Comparison of ENCODE assay signal across 25 cellular contexts in the genomic region with DNA sequence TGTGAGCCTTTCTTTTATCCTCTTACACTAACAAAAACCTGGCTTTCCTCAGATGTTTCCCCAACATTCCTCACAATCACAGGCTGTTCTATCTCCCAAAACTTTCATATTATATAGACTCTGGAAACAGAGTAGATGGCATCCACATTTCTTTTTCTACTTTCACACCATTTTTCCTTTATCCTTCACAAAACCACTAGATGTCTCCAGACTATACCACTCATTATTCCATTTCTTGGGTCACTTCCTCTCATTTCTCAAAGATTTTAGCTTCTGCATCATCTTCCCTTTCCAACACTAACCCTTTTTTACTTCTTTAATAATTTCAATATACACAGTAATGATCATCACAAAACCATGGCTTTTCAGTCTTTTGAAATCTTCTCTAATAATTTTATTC.
A peak's percentile ranks its signal among the peaks of the same experiment; 100 is the strongest.
DNase-seq lines count a peak whose midpoint lies in the region; ATAC-seq and TF ChIP-seq lines count a peak whose summit lies in the region.
"Had no signal": no experiment of that assay in that cellular context is flagged by ENCODE, and none has a peak within 500 bp of the region (broad histone marks: within the 10 kb centered on the region; RNA-seq: fewer than 3 reads in every experiment).

No MANE protein-coding gene starts in this region.

- H2BK15ac ChIP-seq in H9 (ENCODE audit: low read depth, low read length) = no peak overlapping the region

- H4K8ac ChIP-seq in H9 (replicated peaks; ENCODE audit: insufficient read length, low read depth, low read length) = no peak overlapping the region

- H4K5ac ChIP-seq in H9 (ENCODE audit: insufficient read length, low read depth, low read length) = no peak overlapping the region

- POLR2A ChIA-PET in activated CD8-positive, alpha-beta T cell treated with anti-CD3 and anti-CD28 coated beads for 36 hours (lab: Charles Lee) = no interaction called here

- H3K27me3 Mint-ChIP-seq in H9 (ENCODE audit: low read depth) = no peaks in the 10 kb centered on the region
- no peaks in the 10 kb centered on the region for H3K27me3 Mint-ChIP-seq in activated CD8-positive, alpha-beta T cell treated with anti-CD3 and anti-CD28 coated beads for 36 hours
- H3K27me3 Mint-ChIP-seq: activated CD4-positive, alpha-beta T cell treated with anti-CD3 and anti-CD28 coated beads for 36 hours; activated naive CD4-positive, alpha-beta T cell treated with anti-CD3 and anti-CD28 coated beads, Interleukin-2, amount 10 ng/mL, durations not matched to agents 7 days and 5 days had no signal

- H2BK5ac ChIP-seq in H9 (ENCODE audit: insufficient read length, low read length) = no peak overlapping the region

- H3K4me1 ChIP-seq in H9 (ENCODE audit: insufficient read depth, low read length) = no peaks in the 10 kb centered on the region
- H3K4me1 ChIP-seq: spleen, transverse colon had no signal

- H3K56ac ChIP-seq in H9 (ENCODE audit: insufficient read length, low read depth, low read length) = no peak overlapping the region

- CTCF ChIA-PET in activated CD8-positive, alpha-beta T cell treated with anti-CD3 and anti-CD28 coated beads for 36 hours (lab: Charles Lee) = no interaction called here

- H3K36me3 Mint-ChIP-seq in H9 (ENCODE audit: insufficient read depth in 1 of 3, low read depth in 3 of 3) = peaks cover 9 to 10% (median 9%) of the 10 kb centered on the region in 3 experiments
- no peaks in the 10 kb centered on the region for H3K36me3 Mint-ChIP-seq in activated CD8-positive, alpha-beta T cell treated with anti-CD3 and anti-CD28 coated beads for 36 hours (ENCODE audit: low read depth)
- H3K36me3 Mint-ChIP-seq: activated naive CD4-positive, alpha-beta T cell treated with anti-CD3 and anti-CD28 coated beads, Interleukin-2, amount 10 ng/mL, durations not matched to agents 7 days and 5 days had no signal

- H2BK12ac ChIP-seq in H9 (ENCODE audit: insufficient read length, low read depth, low read length) = no peak overlapping the region

- no peaks in the 10 kb centered on the region for H3K27me3 ChIP-seq in H9 (ENCODE audit: insufficient read depth, low read length)
- H3K27me3 ChIP-seq: dorsolateral prefrontal cortex, spleen, transverse colon had no signal

- H3K23ac ChIP-seq in H9 (ENCODE audit: insufficient read length, low read depth, low read length) = no peak overlapping the region

- H3K23me2 ChIP-seq in H9 (ENCODE audit: insufficient read length, low read depth, low read length, poor library complexity, severe bottlenecking) = no peaks in the 10 kb centered on the region

- H3K9ac ChIP-seq in H9 (ENCODE audit: extremely low read depth, insufficient read length, low read length) = no peak overlapping the region

- H3K18ac ChIP-seq in H9 (ENCODE audit: insufficient read length, low read depth, low read length) = no peak overlapping the region

- ATAC-seq in left lobe of liver = peak; percentile 67
- no peak for ATAC-seq in activated CD8-positive, alpha-beta T cell treated with anti-CD3 and anti-CD28 coated beads for 36 hours
- no peak for ATAC-seq in HG02759 (IDR thresholded peaks at IDR 0.05; ENCODE audit: unreplicated experiment)
- ATAC-seq: activated CD4-positive, alpha-beta T cell treated with anti-CD3 and anti-CD28 coated beads for 36 hours; activated T-cell treated with anti-CD3 and anti-CD28 coated beads, Interleukin-2, amount 50 U/mL, for 4 hours; Right ventricle myocardium inferior had no signal

- H3K9me3 Mint-ChIP-seq in H9 = peaks cover 12 to 16% of the 10 kb centered on the region in 2 experiments
- peaks cover 9% of the 10 kb centered on the region for H3K9me3 Mint-ChIP-seq in activated CD8-positive, alpha-beta T cell treated with anti-CD3 and anti-CD28 coated beads for 36 hours

- H3K4ac ChIP-seq in H9 (ENCODE audit: low read depth, low read length) = no peak overlapping the region

- no peak overlapping the region for H3K14ac ChIP-seq in H9 (ENCODE audit: insufficient read depth, low read length)

- DNase-seq in DMS53 (lab: John Stamatoyannopoulos, UW) (peak; percentile 16), DMS53 treated with DMSO at 0.1 percent for 48 hours (lab: John Stamatoyannopoulos, UW; ENCODE audit: unreplicated experiment) (no peak), H9 (no peak), SK-MEL-5 (ENCODE audit: low read depth, low spot score) (peak; percentile 1), left lobe of liver (ENCODE audit: low spot score) (no peak), activated gamma-delta T cell treated with Interleukin-2 at 50 U/mL for 16 hours (no peak)
- no peak for DNase-seq in activated CD8-positive, alpha-beta T cell treated with anti-CD3 and anti-CD28 coated beads for 36 hours
- DNase-seq: activated CD4-positive, alpha-beta T cell treated with anti-CD3 and anti-CD28 coated beads for 36 hours; activated naive CD4-positive, alpha-beta T cell treated with anti-CD3 and anti-CD28 coated beads, Interleukin-2, amount 10 ng/mL, durations not matched to agents 7 days and 5 days; activated T-cell treated with anti-CD3 and anti-CD28 coated beads, Interleukin-2, amount 50 U/mL, for 4 hours; amygdala; DMS79 treated with DMSO at 0.1 percent for 48 hours; dorsolateral prefrontal cortex; foreskin fibroblast; immature natural killer cell; NCI-H2107; NCI-H524; spleen; stimulated activated CD4-positive, alpha-beta T cell treated with anti-CD3 and anti-CD28 coated beads, Interleukin-4, amount 100 ng/mL, for 24 hours; stimulated activated naive CD4-positive, alpha-beta T cell treated with Interleukin-2 at 50 U/mL for 16 hours; transverse colon had no signal

- H3K27ac ChIP-seq in H9 (ENCODE audit: insufficient read length, low read depth, low read length) = no peak overlapping the region
- H3K27ac ChIP-seq: 22Rv1, dorsolateral prefrontal cortex, epithelial cell of prostate, spleen, transverse colon had no signal

- no peak overlapping the region for H3T11ph ChIP-seq in H9 (ENCODE audit: low read length)

- intact Hi-C loops in activated CD8-positive, alpha-beta T cell treated with anti-CD3 and anti-CD28 coated beads for 36 hours (cut with micrococcal nuclease) = no loop called here

- no peak overlapping the region for H3K27ac Mint-ChIP-seq in H9
- H3K27ac Mint-ChIP-seq in activated CD8-positive, alpha-beta T cell treated with anti-CD3 and anti-CD28 coated beads for 36 hours = no peak overlapping the region
- H3K27ac Mint-ChIP-seq: activated CD4-positive, alpha-beta T cell treated with anti-CD3 and anti-CD28 coated beads for 36 hours; activated naive CD4-positive, alpha-beta T cell treated with anti-CD3 and anti-CD28 coated beads, Interleukin-2, amount 10 ng/mL, durations not matched to agents 7 days and 5 days; immature natural killer cell had no signal

- no peaks in the 10 kb centered on the region for H3K79me2 ChIP-seq in H9 (ENCODE audit: insufficient read depth, low read length)

- H4K91ac ChIP-seq in H9 (ENCODE audit: insufficient read length, low read depth, low read length) = no peak overlapping the region

- TF ChIP-seq CTCF in H9 (conservative IDR thresholded peaks at IDR 0.05) = peak; percentile 48; the same call in 2 of the 3 replicates
- TF ChIP-seq CTCF in activated CD8-positive, alpha-beta T cell treated with anti-CD3 and anti-CD28 coated beads for 36 hours (IDR thresholded peaks at IDR 0.05) = no peak

- no peak overlapping the region for H3K4me2 ChIP-seq in H9 (ENCODE audit: insufficient read depth, insufficient read length, low read length)

- H3K4me3 Mint-ChIP-seq in H9 = no peak overlapping the region
- H3K4me3 Mint-ChIP-seq in activated CD8-positive, alpha-beta T cell treated with anti-CD3 and anti-CD28 coated beads for 36 hours = no peak overlapping the region
- H3K4me3 Mint-ChIP-seq: activated CD4-positive, alpha-beta T cell treated with anti-CD3 and anti-CD28 coated beads for 36 hours; activated naive CD4-positive, alpha-beta T cell treated with anti-CD3 and anti-CD28 coated beads, Interleukin-2, amount 10 ng/mL, durations not matched to agents 7 days and 5 days; activated T-cell treated with anti-CD3 and anti-CD28 coated beads, Interleukin-2, amount 50 U/mL, for 4 hours; immature natural killer cell had no signal

- no peak overlapping the region for H2BK20ac ChIP-seq in H9 (ENCODE audit: low read depth, low read length, poor library complexity, severe bottlenecking)

- no peak overlapping the region for H2AK5ac ChIP-seq in H9 (ENCODE audit: insufficient read length, low read length)

- in situ Hi-C loops in SK-MEL-5 (cut with HindIII; ENCODE audit: low pct_unique_long_range_greater_than_20kb, low sequenced_read_pairs) = no loop called here

- no peaks in the 10 kb centered on the region for H4K20me1 ChIP-seq in H9 (ENCODE audit: control insufficient read depth, insufficient read depth, insufficient read length)

- no peaks in the 10 kb centered on the region for H3K9me3 ChIP-seq in H9 (ENCODE audit: control insufficient read depth, low read depth, low read length)

- no peak overlapping the region for H2AFZ ChIP-seq in H9 (ENCODE audit: low read length)

- H3K4me1 Mint-ChIP-seq in H9 = no peaks in the 10 kb centered on the region
- H3K4me1 Mint-ChIP-seq in activated CD8-positive, alpha-beta T cell treated with anti-CD3 and anti-CD28 coated beads for 36 hours (ENCODE audit: low read depth) = no peaks in the 10 kb centered on the region
- H3K4me1 Mint-ChIP-seq: activated CD4-positive, alpha-beta T cell treated with anti-CD3 and anti-CD28 coated beads for 36 hours; immature natural killer cell had no signal

- H3K79me1 ChIP-seq in H9 (ENCODE audit: insufficient read depth, low read depth, low read length, poor library complexity, severe bottlenecking) = no peaks in the 10 kb centered on the region

- H2BK120ac ChIP-seq in H9 (ENCODE audit: low read depth, low read length, poor library complexity, severe bottlenecking) = no peak overlapping the region

Comparison
In these comparisons a context has a peak if more than half of its experiments do, and no peak if none do; other contexts are left out.
1. DNase-seq: peak in DMS53 (single experiment) and SK-MEL-5 (single experiment); none in DMS53 treated with DMSO at 0.1 percent for 48 hours (single experiment), H9 (single experiment), left lobe of liver (single experiment), activated gamma-delta T cell treated with Interleukin-2 at 50 U/mL for 16 hours (single experiment) and activated CD8-positive, alpha-beta T cell treated with anti-CD3 and anti-CD28 coated beads for 36 hours (single experiment).